Comparison of ENCODE assay signal across 17 cellular contexts in the genomic region with DNA sequence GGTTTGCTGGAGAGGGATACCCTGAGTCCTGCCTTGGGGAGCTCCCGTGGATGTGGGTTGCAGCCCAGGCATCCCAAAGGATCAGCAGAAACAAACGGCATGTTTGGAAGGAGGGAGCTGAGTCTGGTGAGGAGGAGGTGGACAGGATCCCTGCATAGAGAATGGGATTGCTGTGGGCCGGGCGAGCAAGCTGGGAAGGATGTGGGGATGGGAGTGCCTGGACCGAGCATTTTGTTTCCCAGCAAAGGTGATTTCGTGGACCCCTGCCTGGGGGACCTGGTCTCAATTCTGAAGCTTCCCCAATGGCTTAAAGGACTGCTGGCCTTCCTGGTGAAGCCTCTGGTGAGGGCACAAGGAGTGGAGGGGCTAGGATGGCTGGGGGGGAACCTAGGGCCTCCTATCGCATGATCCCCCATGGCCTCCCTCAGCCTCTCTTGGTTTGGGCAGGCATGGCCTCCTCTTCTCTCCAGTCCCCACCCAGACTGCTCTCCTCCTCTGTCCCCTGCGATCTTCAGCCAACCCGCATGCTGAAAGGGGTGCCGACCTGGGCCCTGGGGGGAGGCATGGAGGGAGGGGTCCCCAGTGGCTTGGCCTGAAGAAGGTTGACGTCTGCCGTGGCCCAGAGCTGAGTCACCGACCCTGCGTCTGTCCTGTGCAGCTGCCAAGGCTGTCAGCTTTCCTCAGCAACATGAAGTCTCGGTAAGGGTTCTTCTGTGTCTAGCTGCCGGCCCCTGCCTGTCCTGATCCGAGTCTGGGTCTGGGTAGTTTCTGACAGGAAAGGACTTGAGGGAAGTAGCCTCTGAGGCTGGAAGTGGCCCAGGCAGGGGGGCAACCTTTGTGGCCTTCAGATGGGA. TPM values are rescaled to one million over a fixed set of nuclear protein-coding genes. Genes with fewer than 3 reads are reported as not detected.
DNase-seq lines count a peak whose midpoint lies in the region; ATAC-seq and TF ChIP-seq lines count a peak whose summit lies in the region.
"Had no signal": no experiment of that assay in that cellular context is flagged by ENCODE, and none has a peak within 500 bp of the region (broad histone marks: within the 10 kb centered on the region; RNA-seq: fewer than 3 reads in every experiment).

No MANE protein-coding gene starts in this region.

- peaks cover 0 to 45% of the 10 kb centered on the region in 2 donors for H3K36me3 ChIP-seq in gastroesophageal sphincter
- H3K36me3 ChIP-seq: SJSA1 had no signal

- H3K27ac ChIP-seq in gastroesophageal sphincter, result no peak overlapping the region
- H3K27ac ChIP-seq: KMS-11, RWPE1, SJSA1 had no signal

- no peak overlapping the region for H3K4me3 ChIP-seq in cardiac fibroblast (replicated peaks in 1 of 2; ENCODE audit: low read depth in 2 of 2, low read length in 2 of 2)
- no peak overlapping the region for H3K4me3 ChIP-seq in gastroesophageal sphincter
- H3K4me3 ChIP-seq: SJSA1 had no signal

- TF ChIP-seq EP300 in gastroesophageal sphincter (IDR thresholded peaks at IDR 0.05), result no peak

- no peaks in the 10 kb centered on the region for H3K27me3 ChIP-seq in gastroesophageal sphincter
- H3K27me3 ChIP-seq: SJSA1 had no signal

- WGBS in gastroesophageal sphincter (ENCODE audit: low coverage in 1 of 2), 2 donors, result 69 to 100% methylated on average over 2 to 8 of the region's 17 CpGs

- ATAC-seq in gastroesophageal sphincter (peak; percentile 28), omental fat pad (ENCODE audit: low FRiP score) (no peak), Right ventricle myocardium superior (ENCODE audit: poor library complexity) (no peak)

- intact Hi-C loops in posterior vena cava (cut with DNase I) (no loop called here), Right ventricle myocardium superior (cut with DNase I) (no loop called here)

- no peak for TF ChIP-seq CTCF in cardiac fibroblast (IDR thresholded peaks at IDR 0.05; ENCODE audit: low read depth, low read length)
- TF ChIP-seq CTCF in gastroesophageal sphincter (IDR thresholded peaks at IDR 0.05), result no peak
- no peak for TF ChIP-seq CTCF in omental fat pad (IDR thresholded peaks at IDR 0.05)

- peak; percentile 18 for DNase-seq in LHCN-M2 (ENCODE audit: low read depth)
- DNase-seq in cardiac fibroblast (ENCODE audit: low read depth in 2 of 2), result peak; percentile 48 to 52
- DNase-seq in posterior vena cava (ENCODE audit: low spot score), result peak; percentile 87
- DNase-seq in NCI-H748 treated with DMSO at 0.1 percent for 48 hours (lab: John Stamatoyannopoulos, UW), result no peak
- DNase-seq in stimulated activated CD4-positive, alpha-beta T cell treated with anti-CD3 and anti-CD28 coated beads, Interleukin-15, amount 100 ng/mL, for 24 hours, result no peak
- DNase-seq in omental fat pad (ENCODE audit: low spot score), result no peak
- DNase-seq in Right ventricle myocardium superior, result no peak
- DNase-seq: AML-193, Caco-2, NCI-H1417, NCI-H2227 treated with DMSO at 0.1 percent for 48 hours, NCI-H524 treated with DMSO at 0.1 percent for 48 hours, OCI-M1 had no signal

- H3K9me3 ChIP-seq in gastroesophageal sphincter, result no peaks in the 10 kb centered on the region
- H3K9me3 ChIP-seq: Caco-2, SJSA1 had no signal

- no peak for TF ChIP-seq POLR2A in gastroesophageal sphincter (IDR thresholded peaks at IDR 0.05)

- H3K4me1 ChIP-seq in gastroesophageal sphincter, result peaks cover 0 to 15% (median 7%) of the 10 kb centered on the region in 3 donors
- H3K4me1 ChIP-seq: Caco-2 had no signal

RNA-seq across cellular contexts. Expression of a gene that starts 16.3 kb away (rescaled TPM):
- total RNA-seq in LHCN-M2 (2014; rRNA removed) (not detected in 2 replicates), gastroesophageal sphincter (1 to 10 TPM; 6.8 to 8.1 (median 7.4) TPM), posterior vena cava (1 to 10 TPM; 2.2 to 2.4 TPM), omental fat pad (10 to 100 TPM; 11.5 to 36.4 (median 20.3) TPM), Right ventricle myocardium superior (4.8 TPM)
- polyA plus RNA-seq in LHCN-M2 (2012), result 0.09 TPM

Comparison
In these comparisons a context has a peak if more than half of its experiments do, and no peak if none do; other contexts are left out.
1. DNase-seq: peak in LHCN-M2 (single experiment), cardiac fibroblast (2 of 2) and posterior vena cava (single experiment); none in NCI-H748 treated with DMSO at 0.1 percent for 48 hours (single experiment), stimulated activated CD4-positive, alpha-beta T cell treated with anti-CD3 and anti-CD28 coated beads, Interleukin-15, amount 100 ng/mL, for 24 hours (single experiment), omental fat pad (single experiment) and Right ventricle myocardium superior (single experiment).